ENCODE assay signal across 9 cellular contexts in genomic region chr9:14372437-14373318, GRCh38. TPM values are rescaled to one million over a fixed set of nuclear protein-coding genes. Genes with fewer than 3 reads are reported as not detected.
DNase-seq lines count a peak whose midpoint lies in the region; ATAC-seq, FAIRE-seq and TF ChIP-seq lines count a peak whose summit lies in the region.
"Had no signal": no experiment of that assay in that cellular context is flagged by ENCODE, and none has a peak within 500 bp of the region (broad histone marks: within the 10 kb centered on the region; RNA-seq: fewer than 3 reads in every experiment).

No MANE protein-coding gene starts in this region.

- H3K9me3 ChIP-seq in A673 (ENCODE audit: low read depth, low read length, poor library complexity, severe bottlenecking) (no peaks in the 10 kb centered on the region), HUES6 (ENCODE audit: control insufficient read depth, insufficient read depth, low read depth, low read length) (peaks cover 11% of the 10 kb centered on the region), liver (ENCODE audit: control insufficient read depth in 4 of 4, low read length in 3 of 4) (no peaks in the 10 kb centered on the region)

- peak; percentile 45 for DNase-seq in A673 (ENCODE audit: low spot score)
- no peak for DNase-seq in chondrocyte (ENCODE audit: low spot score)
- DNase-seq in activated T-cell treated with anti-CD3 and anti-CD28 coated beads, Interleukin-2, amount 50 U/mL, for 72 hours = no peak
- DNase-seq in D721Med (ENCODE audit: insufficient read length, low spot score) = no peak

- no peak for ATAC-seq in activated T-cell treated with anti-CD3 and anti-CD28 coated beads, Interleukin-2, amount 50 U/mL, for 72 hours (replicated peaks in 1 of 2)
- ATAC-seq in HG02981 (IDR thresholded peaks at IDR 0.05; ENCODE audit: unreplicated experiment) = no peak
- ATAC-seq in HG02884 (IDR thresholded peaks at IDR 0.05; ENCODE audit: unreplicated experiment) = no peak

- no peak overlapping the region for H3K4me3 Mint-ChIP-seq in chondrocyte (ENCODE audit: unreplicated experiment)
- no peak overlapping the region for H3K4me3 Mint-ChIP-seq in activated T-cell treated with anti-CD3 and anti-CD28 coated beads, Interleukin-2, amount 50 U/mL, for 72 hours

- no peaks in the 10 kb centered on the region for H3K27me3 Mint-ChIP-seq in chondrocyte (ENCODE audit: low read depth)
- H3K27me3 Mint-ChIP-seq in activated T-cell treated with anti-CD3 and anti-CD28 coated beads, Interleukin-2, amount 50 U/mL, for 72 hours (ENCODE audit: low read depth) = no peaks in the 10 kb centered on the region

- no peaks in the 10 kb centered on the region for H3K36me3 Mint-ChIP-seq in chondrocyte (ENCODE audit: low read depth)
- H3K36me3 Mint-ChIP-seq in activated T-cell treated with anti-CD3 and anti-CD28 coated beads, Interleukin-2, amount 50 U/mL, for 72 hours (ENCODE audit: insufficient read depth in 2 of 2) = no peaks in the 10 kb centered on the region

- H3K27ac Mint-ChIP-seq in chondrocyte (ENCODE audit: unreplicated experiment) = peak overlapping the region; percentile 74
- H3K27ac Mint-ChIP-seq in activated T-cell treated with anti-CD3 and anti-CD28 coated beads, Interleukin-2, amount 50 U/mL, for 72 hours = no peak overlapping the region

- H3K4me1 ChIP-seq in A673 (ENCODE audit: insufficient read depth, low read length, poor library complexity, severe bottlenecking) (peaks cover 18% of the 10 kb centered on the region), HUES6 (ENCODE audit: control insufficient read depth, insufficient read depth, low read length) (peaks cover 24% of the 10 kb centered on the region), liver (ENCODE audit: control insufficient read depth in 4 of 4, insufficient read depth in 4 of 4, low read length in 3 of 4) (no peaks in the 10 kb centered on the region)

- CTCF ChIA-PET in A673 (lab: Charles Lee) = interaction anchor here (0.6 kb wide), 1 partner anchor 634 kb away, joined by 13 read pairs; no protein-coding TSS in a partner anchor

- TF ChIP-seq CTCF in A673 (conservative IDR thresholded peaks at IDR 0.05; ENCODE audit: low read depth, low read length) (no peak), chondrocyte (IDR thresholded peaks at IDR 0.05) (no peak), liver (IDR thresholded peaks at IDR 0.05; ENCODE audit: low read depth, low read length, missing input control) (no peak), D721Med (IDR thresholded peaks at IDR 0.05; ENCODE audit: insufficient read depth, missing control alignments) (no peak)

- H3K27me3 ChIP-seq in A673 (replicated peaks; ENCODE audit: insufficient read depth, low read depth, low read length, poor library complexity) = no peaks in the 10 kb centered on the region
- H3K27me3 ChIP-seq in HUES6 (ENCODE audit: control insufficient read depth, insufficient read depth, low read length) = no peaks in the 10 kb centered on the region
- H3K27me3 ChIP-seq in liver (ENCODE audit: control insufficient read depth in 4 of 4, insufficient read depth in 4 of 4, low read length in 3 of 4) = no peaks in the 10 kb centered on the region

- no peak for FAIRE-seq in D721Med (lab: Jason Lieb, UNC)

- H3K27ac ChIP-seq in A673 (ENCODE audit: low read depth, low read length, poor library complexity, severe bottlenecking) (no peak overlapping the region), HUES6 (ENCODE audit: low read depth, low read length) (peak overlapping the region; percentile 78; the same call in 1 of the 2 replicates), liver (ENCODE audit: low read depth in 1 of 2, low read length in 2 of 2) (no peak overlapping the region)
- H3K27ac ChIP-seq: VCaP had no signal

- H3K4me1 Mint-ChIP-seq in chondrocyte (ENCODE audit: low read depth) = peaks cover 27% of the 10 kb centered on the region
- H3K4me1 Mint-ChIP-seq in activated T-cell treated with anti-CD3 and anti-CD28 coated beads, Interleukin-2, amount 50 U/mL, for 72 hours (ENCODE audit: low read depth) = no peaks in the 10 kb centered on the region

- no TSS peak for BruUV-seq in A673 (replicated peaks; lab: Mats Ljungman, UMichigan)

- POLR2A ChIA-PET in A673 (lab: Charles Lee; ENCODE audit: low non-redundant PET) = no interaction called here

- no peaks in the 10 kb centered on the region for H3K9me3 Mint-ChIP-seq in chondrocyte (ENCODE audit: low read depth)
- H3K9me3 Mint-ChIP-seq in activated T-cell treated with anti-CD3 and anti-CD28 coated beads, Interleukin-2, amount 50 U/mL, for 72 hours = peaks cover 0 to 3% of the 10 kb centered on the region in 2 donors

- WGBS in liver = 29% methylated on average over 4 of the region's 4 CpGs

- intact Hi-C loops in A673 (cut with micrococcal nuclease; ENCODE audit: unreplicated experiment) = no loop called here

- no peak for TF ChIP-seq RAD21 in liver (IDR thresholded peaks at IDR 0.05)

- H3K36me3 ChIP-seq in A673 (ENCODE audit: insufficient read depth, low read length, poor library complexity, severe bottlenecking) (no peaks in the 10 kb centered on the region), HUES6 (ENCODE audit: control insufficient read depth, insufficient read depth, low read length) (no peaks in the 10 kb centered on the region), liver (ENCODE audit: control insufficient read depth in 4 of 4, insufficient read depth in 3 of 4, low read depth in 1 of 4, low read length in 3 of 4) (no peaks in the 10 kb centered on the region)

- no peak overlapping the region for H3K4me3 ChIP-seq in A673 (ENCODE audit: low read depth, low read length, poor library complexity, severe bottlenecking)
- H3K4me3 ChIP-seq in HUES6 (ENCODE audit: low read depth, low read length) = peak overlapping the region; percentile 4; the same call in 1 of the 2 replicates
- H3K4me3 ChIP-seq in liver (ENCODE audit: low read depth in 1 of 3, low read length in 3 of 3) = no peak overlapping the region

- peak overlapping the region; percentile 47 for H3K9ac ChIP-seq in HUES6 (ENCODE audit: low read length)
- H3K9ac ChIP-seq in liver (ENCODE audit: low read depth in 1 of 2, low read length in 2 of 2) = no peak overlapping the region

TF ChIP-seq in liver, 16 proteins besides CTCF, POLR2A, EP300 and RAD21:
- no peak for TF ChIP-seq EGR1 (IDR thresholded peaks at IDR 0.05; ENCODE audit: low read depth in 2 of 2)
- peak; percentile 90 to 92 for TF ChIP-seq JUND (IDR thresholded peaks at IDR 0.05)
- TF ChIP-seq ATF3 (IDR thresholded peaks at IDR 0.05) = peak; percentile 31
- no peak for TF ChIP-seq TAF1 (conservative IDR thresholded peaks at IDR 0.05)
- TF ChIP-seq FOXA1 (IDR thresholded peaks at IDR 0.05) = no peak
- peak in 1 of 2 donors; percentile 21 for TF ChIP-seq RXRA (IDR thresholded peaks at IDR 0.05)
- TF ChIP-seq REST (IDR thresholded peaks at IDR 0.05) = peak; percentile 82
- peak; percentile 19 for TF ChIP-seq SP1 (IDR thresholded peaks at IDR 0.05)
- no peak for TF ChIP-seq HNF4A (conservative IDR thresholded peaks at IDR 0.05)
- TF ChIP-seq NR2F2 (IDR thresholded peaks at IDR 0.05) = peak; percentile 59
- TF ChIP-seq GABPA (IDR thresholded peaks at IDR 0.05 in 1 of 2, conservative IDR thresholded peaks at IDR 0.05 in 1 of 2) = no peak
- TF ChIP-seq ZBTB33 (IDR thresholded peaks at IDR 0.05) = no peak
- no peak for TF ChIP-seq FOXA2 (IDR thresholded peaks at IDR 0.05)

RNA-seq across cellular contexts. Expression of gene NFIB, which starts 58.7 kb away (rescaled TPM):
- 41.2 and 42.9 TPM in 2 replicates for total RNA-seq in A673 (2021)
- total RNA-seq in chondrocyte = 28.2 to 66.3 TPM (median 63.1 TPM) in 3 replicates
- total RNA-seq in liver = 10 to 100 TPM in 1 of 2 donors, 1 to 10 TPM in 1; 3.2 to 23.2 TPM
- polyA plus RNA-seq in liver = 10 to 100 TPM in 1 of 2 donors, 1 to 10 TPM in 1; 4.2 to 11.7 TPM
- not detected for total RNA-seq in activated T-cell treated with anti-CD3 and anti-CD28 coated beads, Interleukin-2, amount 50 U/mL, for 72 hours

Comparison
In these comparisons a context has a peak if more than half of its experiments do, and no peak if none do; other contexts are left out.
1. RNA of gene NFIB, which starts 58.7 kb away (total RNA-seq): 28.2 to 66.3 TPM in chondrocyte, 41.2 to 42.9 TPM in A673 and 3.2 to 23.2 TPM in liver; not detected in activated T-cell treated with anti-CD3 and anti-CD28 coated beads, Interleukin-2, amount 50 U/mL, for 72 hours; every median in the first group is over 4 times any median in the second.